In genomic region chr21:31564439-31564838, GRCh38 we compare ENCODE assay signal across 26 cellular contexts.
DNase-seq lines count a peak whose midpoint lies in the region; ATAC-seq, FAIRE-seq and TF ChIP-seq lines count a peak whose summit lies in the region.
"Had no signal": no experiment of that assay in that cellular context is flagged by ENCODE, and none has a peak within 500 bp of the region (broad histone marks: within the 10 kb centered on the region; RNA-seq: fewer than 3 reads in every experiment).

No MANE protein-coding gene starts in this region.

- H3K4me1 Mint-ChIP-seq in neural progenitor cell = peaks cover 30% of the 10 kb centered on the region
- H3K4me1 Mint-ChIP-seq in CD8-positive, alpha-beta T cell (ENCODE audit: low read depth) = peaks cover 9% of the 10 kb centered on the region

- H3K4me2 ChIP-seq in H1 (ENCODE audit: insufficient read depth in 1 of 2, low read depth in 2 of 2, low read length in 2 of 2) (no peak overlapping the region), neural progenitor cell (no peak overlapping the region)

- TF ChIP-seq EP300 in H1 (IDR thresholded peaks at IDR 0.05; ENCODE audit: borderline replicate concordance in 1 of 2, low read depth in 2 of 2, low read length in 2 of 2) = no peak

- no peak for TF ChIP-seq RAD21 in H1 (IDR thresholded peaks at IDR 0.05 in 1 of 2, conservative IDR thresholded peaks at IDR 0.05 in 1 of 2; ENCODE audit: low read depth in 2 of 2, low read length in 2 of 2)

- H2BK5ac ChIP-seq in H1 (ENCODE audit: low read depth, low read length) = no peak overlapping the region

- no peaks in the 10 kb centered on the region; the same call in 1 of the 2 replicates for H3K79me1 ChIP-seq in H1 (ENCODE audit: low read depth, low read length)

- H4K91ac ChIP-seq in H1 (replicated peaks; ENCODE audit: insufficient read length, low read length) = no peak overlapping the region

- no peak for TF ChIP-seq CTCF in H1 (IDR thresholded peaks at IDR 0.05; ENCODE audit: control extremely low read depth in 1 of 3, insufficient read depth in 1 of 3, low read depth in 1 of 3, low read length in 3 of 3)
- no peak for TF ChIP-seq CTCF in neural progenitor cell (IDR thresholded peaks at IDR 0.05)
- no peak for TF ChIP-seq CTCF in CD8-positive, alpha-beta T cell (IDR thresholded peaks at IDR 0.05)

- no peak for ATAC-seq in CD8-positive, alpha-beta T cell
- ATAC-seq: gastroesophageal sphincter, HepG2, right lobe of liver had no signal

- no peak overlapping the region for H3K56ac ChIP-seq in H1 (replicated peaks; ENCODE audit: insufficient read length, low read depth, low read length)

- H3K4me3 ChIP-seq in H1 (ENCODE audit: extremely low read depth in 1 of 4, insufficient read depth in 2 of 4, low read depth in 3 of 4, low read length in 4 of 4) (no peak overlapping the region), neural progenitor cell (no peak overlapping the region)
- no peak overlapping the region for H3K4me3 ChIP-seq in CD8-positive, alpha-beta T cell (ENCODE audit: low read depth, low read length)
- H3K4me3 ChIP-seq: dorsolateral prefrontal cortex, gastroesophageal sphincter, GM23248, ovary, right lobe of liver, suprapubic skin, vagina had no signal

- no peak overlapping the region for H4K5ac ChIP-seq in H1 (ENCODE audit: insufficient read length, low read depth, low read length)

- H3K27me3 ChIP-seq in H1 (replicated peaks in 1 of 4; ENCODE audit: control insufficient read depth in 3 of 4, extremely low read depth in 1 of 4, insufficient read depth in 3 of 4, low read length in 3 of 4) (no peaks in the 10 kb centered on the region), neural progenitor cell (no peaks in the 10 kb centered on the region)
- no peaks in the 10 kb centered on the region for H3K27me3 ChIP-seq in CD8-positive, alpha-beta T cell (ENCODE audit: insufficient read depth, low read length)
- H3K27me3 ChIP-seq: dorsolateral prefrontal cortex, ovary, right lobe of liver, vagina had no signal

- H3K4me3 Mint-ChIP-seq in neural progenitor cell = no peak overlapping the region
- no peak overlapping the region for H3K4me3 Mint-ChIP-seq in CD8-positive, alpha-beta T cell
- H3K4me3 Mint-ChIP-seq: CD14-positive monocyte had no signal

- POLR2A ChIA-PET in H1 (lab: Charles Lee; ENCODE audit: partially characterized antibody) = interaction anchor here (1.2 kb wide), 1 partner anchor 53 kb away, joined by 3 read pairs; no protein-coding TSS in a partner anchor
- POLR2A ChIA-PET in CD8-positive, alpha-beta T cell (lab: Charles Lee) = no interaction called here

- DNase-seq in Daoy (ENCODE audit: low read depth) = peak; percentile 60
- peak; percentile 32 for DNase-seq in LHCN-M2 (ENCODE audit: low read depth)
- DNase-seq in H1 (ENCODE audit: low read depth in 1 of 2, low spot score in 2 of 2) = no peak
- no peak for DNase-seq in neural progenitor cell (ENCODE audit: low spot score)
- no peak for DNase-seq in CD8-positive, alpha-beta T cell
- no peak for DNase-seq in HUDEP-2 (lab: John Stamatoyannopoulos, UW; ENCODE audit: unreplicated experiment in 76 of 76)
- DNase-seq in activated naive CD4-positive, alpha-beta T cell treated with Interleukin-2 at 50 U/mL for 16 hours = no peak
- DNase-seq in NCI-H146 (lab: John Stamatoyannopoulos, UW) = no peak
- DNase-seq: activated CD8-positive, alpha-beta memory T cell treated with anti-CD3 and anti-CD28 coated beads, Interleukin-2, amount 50 U/mL, for 4 hours; caudate nucleus; dorsolateral prefrontal cortex; GF-D8; GM23248; naive B cell; NCI-H1105 treated with DMSO at 0.1 percent for 48 hours; NCI-H69; ovary; right lobe of liver; SHP77 treated with DMSO at 0.1 percent for 48 hours had no signal

- H3K27ac ChIP-seq in H1 (ENCODE audit: low read depth, low read length) (no peak overlapping the region), neural progenitor cell (no peak overlapping the region)
- no peak overlapping the region for H3K27ac ChIP-seq in CD8-positive, alpha-beta T cell (ENCODE audit: low read depth, low read length)
- H3K27ac ChIP-seq: dorsolateral prefrontal cortex, epithelial cell of prostate, gastroesophageal sphincter, GM23248, ovary, right lobe of liver, suprapubic skin, vagina had no signal

- no peaks in the 10 kb centered on the region for H3K36me3 ChIP-seq in H1 (ENCODE audit: control insufficient read depth in 2 of 4, insufficient read depth in 4 of 4, low read length in 3 of 4)
- H3K36me3 ChIP-seq in neural progenitor cell = no peaks in the 10 kb centered on the region
- no peaks in the 10 kb centered on the region for H3K36me3 ChIP-seq in CD8-positive, alpha-beta T cell (ENCODE audit: insufficient read depth, low read length)
- H3K36me3 ChIP-seq: gastroesophageal sphincter, ovary, right lobe of liver, suprapubic skin, vagina had no signal

- no peak overlapping the region for H2BK12ac ChIP-seq in H1 (ENCODE audit: low read depth, low read length)

- peaks cover 23% of the 10 kb centered on the region for H3F3A ChIP-seq in neural progenitor cell (ENCODE audit: low read depth)

- no peak overlapping the region for H3K14ac ChIP-seq in H1 (ENCODE audit: insufficient read length)

- no peaks in the 10 kb centered on the region for H3K9me3 Mint-ChIP-seq in neural progenitor cell
- H3K9me3 Mint-ChIP-seq in CD8-positive, alpha-beta T cell = no peaks in the 10 kb centered on the region

- H3K9ac ChIP-seq in H1 (replicated peaks in 1 of 4; ENCODE audit: extremely low read depth in 1 of 4, low read depth in 3 of 4, low read length in 3 of 4) = no peak overlapping the region
- no peak overlapping the region for H3K9ac ChIP-seq in neural progenitor cell
- H3K9ac ChIP-seq: GM23248 had no signal

- CTCF ChIA-PET in H1 (lab: Charles Lee; ENCODE audit: partially characterized antibody) = interaction anchor here (1.0 to 8.6 kb wide), 2 partner anchors 14 to 260 kb away, joined by 3 to 107 read pairs; no protein-coding TSS in a partner anchor
- CTCF ChIA-PET in CD8-positive, alpha-beta T cell (lab: Charles Lee) = no interaction called here

- intact Hi-C loops in CD8-positive, alpha-beta T cell (cut with DNase I, micrococcal nuclease) = no loop called here

- H3K36me3 Mint-ChIP-seq in neural progenitor cell = peaks cover 12% of the 10 kb centered on the region
- peaks cover 2% of the 10 kb centered on the region for H3K36me3 Mint-ChIP-seq in CD8-positive, alpha-beta T cell
- H3K36me3 Mint-ChIP-seq: CD14-positive monocyte, naive B cell had no signal

- FAIRE-seq in H1 (lab: Jason Lieb, UNC) = no peak
- FAIRE-seq: HepG2, keratinocyte had no signal

- peak overlapping the region; percentile 9 for H3K27ac Mint-ChIP-seq in neural progenitor cell
- no peak overlapping the region for H3K27ac Mint-ChIP-seq in CD8-positive, alpha-beta T cell
- H3K27ac Mint-ChIP-seq: CD14-positive monocyte, naive B cell had no signal

- H2AFZ ChIP-seq in H1 (ENCODE audit: low read length) = no peak overlapping the region
- H2AFZ ChIP-seq in neural progenitor cell (replicated peaks) = no peak overlapping the region
- H2AFZ ChIP-seq: GM23248 had no signal

- peak overlapping the region; percentile 55; the same call in 1 of the 2 replicates for H2AK5ac ChIP-seq in H1 (ENCODE audit: low read depth, low read length)

- H3K9me3 ChIP-seq in H1 (ENCODE audit: insufficient read depth in 2 of 2, low read depth in 1 of 2, low read length in 1 of 2) (no peaks in the 10 kb centered on the region), neural progenitor cell (ENCODE audit: low read depth) (no peaks in the 10 kb centered on the region)
- no peaks in the 10 kb centered on the region for H3K9me3 ChIP-seq in CD8-positive, alpha-beta T cell (ENCODE audit: low read length)
- H3K9me3 ChIP-seq: gastroesophageal sphincter, ovary, right lobe of liver, suprapubic skin, vagina had no signal

- no peak overlapping the region for H4K8ac ChIP-seq in H1 (ENCODE audit: extremely low read depth, insufficient read depth, low read length)

- H3K79me2 ChIP-seq in H1 (ENCODE audit: control insufficient read depth in 1 of 2, insufficient read depth in 2 of 2, low read length in 2 of 2) = peaks cover 0 to 4% of the 10 kb centered on the region in 2 experiments; a peak in 1 of 4 replicates
- H3K79me2 ChIP-seq in neural progenitor cell (ENCODE audit: low read depth) = peaks cover 15% of the 10 kb centered on the region

- H2BK20ac ChIP-seq in H1 (ENCODE audit: low read length) = no peak overlapping the region

- H3K4me1 ChIP-seq in H1 (replicated peaks in 1 of 4; ENCODE audit: control insufficient read depth in 3 of 4, insufficient read depth in 4 of 4, low read length in 3 of 4) (peaks cover 3 to 13% (median 11%) of the 10 kb centered on the region in 4 experiments; a peak in 6 of 7 replicates), neural progenitor cell (peaks cover 10% of the 10 kb centered on the region)
- H3K4me1 ChIP-seq in CD8-positive, alpha-beta T cell (ENCODE audit: insufficient read depth, low read length) = no peaks in the 10 kb centered on the region
- H3K4me1 ChIP-seq: right lobe of liver had no signal

- H4K20me1 ChIP-seq in H1 (replicated peaks in 1 of 2; ENCODE audit: control insufficient read depth in 1 of 2, insufficient read depth in 2 of 2, low read length in 2 of 2) (no peaks in the 10 kb centered on the region), neural progenitor cell (ENCODE audit: low read depth) (no peaks in the 10 kb centered on the region)

- no peak overlapping the region for H2BK15ac ChIP-seq in H1 (ENCODE audit: low read length)

- peaks cover 5% of the 10 kb centered on the region for H3K27me3 Mint-ChIP-seq in neural progenitor cell (ENCODE audit: insufficient read depth, low read depth)
- H3K27me3 Mint-ChIP-seq in CD8-positive, alpha-beta T cell (ENCODE audit: low read depth) = no peaks in the 10 kb centered on the region

- no peak overlapping the region for H3K18ac ChIP-seq in H1 (ENCODE audit: extremely low read depth, low read length)

- no peak overlapping the region for H3K4ac ChIP-seq in H1 (replicated peaks; ENCODE audit: insufficient read length, low read depth, low read length)

- no peak overlapping the region for H2BK120ac ChIP-seq in H1 (replicated peaks; ENCODE audit: low read depth, low read length)

- TF ChIP-seq POLR2A in H1 (IDR thresholded peaks at IDR 0.05; ENCODE audit: control extremely low read depth in 1 of 2, low read depth in 2 of 2, low read length in 2 of 2) = no peak

- H3K23ac ChIP-seq in H1 (ENCODE audit: insufficient read length) = no peak overlapping the region

- H3K23me2 ChIP-seq in H1 (ENCODE audit: low read depth, low read length) = peaks cover 6% of the 10 kb centered on the region

- 80% methylated on average over 9 of the region's 9 CpGs; no CpG with 5 or more reads in 1 of the 2 experiments for WGBS in H1 (ENCODE audit: extremely low coverage in 1 of 2, insufficient coverage in 1 of 2, insufficient read length in 1 of 2, insufficient replicate concordance in 2 of 2, low coverage in 1 of 2, low lambda C conversion rate in 2 of 2, missing lambda C conversion rate in 1 of 2), 2 experiments

TF ChIP-seq in H1, 55 proteins besides CTCF, POLR2A, EP300 and RAD21 (continues in another document):
- TF ChIP-seq JUND (IDR thresholded peaks at IDR 0.05; ENCODE audit: low read length) (no peak), KDM1A (IDR thresholded peaks at IDR 0.05; ENCODE audit: borderline replicate concordance, low read length) (no peak), MAX (IDR thresholded peaks at IDR 0.05) (no peak)

Comparison
In these comparisons a context has a peak if more than half of its experiments do, and no peak if none do; other contexts are left out.
1. DNase-seq: peak in Daoy (single experiment) and LHCN-M2 (single experiment); none in H1 (0 of 2), neural progenitor cell (single experiment), CD8-positive, alpha-beta T cell (0 of 7), HUDEP-2 (0 of 76), activated naive CD4-positive, alpha-beta T cell treated with Interleukin-2 at 50 U/mL for 16 hours (single experiment) and NCI-H146 (single experiment).